ENCODE assay signal across 8 cellular contexts in genomic region chr1:25796807-25797458, GRCh38. TPM values are rescaled to one million over a fixed set of nuclear protein-coding genes. Genes with fewer than 3 reads are reported as not detected.
A peak's percentile ranks its signal among the peaks of the same experiment; 100 is the strongest.
DNase-seq lines count a peak whose midpoint lies in the region; ATAC-seq and TF ChIP-seq lines count a peak whose summit lies in the region.

No MANE protein-coding gene starts in this region.

- peaks cover under 1% of the 10 kb centered on the region for H3K9me3 Mint-ChIP-seq in activated naive CD4-positive, alpha-beta T cell treated with anti-CD3 and anti-CD28 coated beads for 36 hours

- no peak overlapping the region for H2AFZ ChIP-seq in SK-N-SH (ENCODE audit: low read depth)

- no peaks in the 10 kb centered on the region for H3K27me3 Mint-ChIP-seq in activated naive CD4-positive, alpha-beta T cell treated with anti-CD3 and anti-CD28 coated beads for 36 hours (ENCODE audit: low read depth)

- TF ChIP-seq CTCF in SK-N-SH (IDR thresholded peaks at IDR 0.05) = peak; percentile 78
- peak; percentile 70 to 88 (median 78) for TF ChIP-seq CTCF in upper lobe of left lung (IDR thresholded peaks at IDR 0.05)

- DNase-seq in DMS79 treated with DMSO at 0.1 percent for 48 hours (lab: John Stamatoyannopoulos, UW) = peak; percentile 99
- peak; percentile 82 for DNase-seq in NCI-H1092 (lab: John Stamatoyannopoulos, UW)
- DNase-seq in SK-N-SH = peak; percentile 71
- DNase-seq in activated naive CD4-positive, alpha-beta T cell treated with anti-CD3 and anti-CD28 coated beads for 36 hours = peak; percentile 96
- DNase-seq in glomerular endothelial cell (ENCODE audit: extremely low read depth, low read depth, low spot score) = peak; percentile 33
- DNase-seq in posterior vena cava (ENCODE audit: low spot score) = peak; percentile 96
- peak; percentile 33 to 80 for DNase-seq in upper lobe of left lung

- H3K27me3 ChIP-seq in SK-N-SH (ENCODE audit: insufficient read depth) = no peaks in the 10 kb centered on the region
- no peaks in the 10 kb centered on the region for H3K27me3 ChIP-seq in upper lobe of left lung

- no peaks in the 10 kb centered on the region for H3K36me3 ChIP-seq in SK-N-SH (replicated peaks in 1 of 2; ENCODE audit: control insufficient read depth in 1 of 2, insufficient read depth in 2 of 2, low read length in 1 of 2)
- H3K36me3 ChIP-seq in upper lobe of left lung = no peaks in the 10 kb centered on the region

- TF ChIP-seq EP300 in SK-N-SH (IDR thresholded peaks at IDR 0.05; ENCODE audit: borderline replicate concordance in 1 of 2, low read depth in 1 of 2, low read length in 1 of 2) (no peak), upper lobe of left lung (IDR thresholded peaks at IDR 0.05) (no peak)

- no peaks in the 10 kb centered on the region for H3F3A ChIP-seq in SK-N-SH (replicated peaks; ENCODE audit: insufficient read depth)

- no peak overlapping the region for H3K4me2 ChIP-seq in SK-N-SH

- WGBS in SK-N-SH (ENCODE audit: low lambda C conversion rate) = 48% methylated on average over 18 of the region's 19 CpGs
- WGBS in upper lobe of left lung, 2 donors = 2 to 6% methylated on average over 16 to 19 of the region's 19 CpGs

- H3K4me1 ChIP-seq in SK-N-SH (ENCODE audit: control insufficient read depth in 1 of 2, insufficient read depth in 2 of 2, low read depth in 1 of 2, low read length in 1 of 2) (peaks cover 0 to 27% of the 10 kb centered on the region in 2 experiments; a peak in 2 of 4 replicates), upper lobe of left lung (peaks cover 21 to 56% (median 39%) of the 10 kb centered on the region in 4 donors)

- ATAC-seq in upper lobe of left lung (ENCODE audit: low FRiP score in 2 of 2) = peak; percentile 50 to 80
- no peak for ATAC-seq in GM19023 (IDR thresholded peaks at IDR 0.05; ENCODE audit: unreplicated experiment)

- intact Hi-C loops in activated naive CD4-positive, alpha-beta T cell treated with anti-CD3 and anti-CD28 coated beads for 36 hours (cut with micrococcal nuclease) = loop anchor here (1.0 to 5.0 kb wide), 8 partner anchors 22 to 250 kb away; no protein-coding TSS in a partner anchor
- intact Hi-C loops in posterior vena cava (cut with DNase I) = loop anchor here (1.0 to 10.0 kb wide), 5 partner anchors 19 to 188 kb away; partner anchors contain the start of gene MAN1C1 (in 1 of the 2)

- no peak overlapping the region for H3K9ac ChIP-seq in SK-N-SH

- H3K79me2 ChIP-seq in SK-N-SH (ENCODE audit: insufficient read depth) = peaks cover 17% of the 10 kb centered on the region; the same call in 1 of the 2 replicates

- H3K9me3 ChIP-seq in SK-N-SH (no peaks in the 10 kb centered on the region), upper lobe of left lung (no peaks in the 10 kb centered on the region)

- TF ChIP-seq POLR2A in upper lobe of left lung (IDR thresholded peaks at IDR 0.05) = no peak

- POLR2A ChIA-PET in SK-N-SH (lab: Yijun Ruan, JAX) = no interaction called here

- H3K36me3 Mint-ChIP-seq in activated naive CD4-positive, alpha-beta T cell treated with anti-CD3 and anti-CD28 coated beads for 36 hours (ENCODE audit: low read depth) = peaks cover 1% of the 10 kb centered on the region

- H3K27ac ChIP-seq in SK-N-SH (ENCODE audit: low read depth in 2 of 2, low read length in 1 of 2) = no peak overlapping the region
- H3K27ac ChIP-seq in upper lobe of left lung = peak overlapping the region; percentile 14 to 73 (median 41)

- H3K4me3 ChIP-seq in SK-N-SH (ENCODE audit: low read depth in 2 of 2, low read length in 1 of 2) (peak overlapping the region in 1 of 2 experiments; percentile 26; a peak in 1 of 4 replicates), upper lobe of left lung (peak overlapping the region in 2 of 4 donors; percentile 1 to 5)

- peaks cover 58% of the 10 kb centered on the region for H3K4me1 Mint-ChIP-seq in activated naive CD4-positive, alpha-beta T cell treated with anti-CD3 and anti-CD28 coated beads for 36 hours (ENCODE audit: low read depth)

- TF ChIP-seq RAD21 in SK-N-SH (IDR thresholded peaks at IDR 0.05; ENCODE audit: low read length) = peak; percentile 74

- peak overlapping the region; percentile 76 for H3K4me3 Mint-ChIP-seq in activated naive CD4-positive, alpha-beta T cell treated with anti-CD3 and anti-CD28 coated beads for 36 hours

- no peaks in the 10 kb centered on the region for H3K9me2 ChIP-seq in SK-N-SH

- H4K20me1 ChIP-seq in SK-N-SH (ENCODE audit: insufficient read depth) = no peaks in the 10 kb centered on the region

- CTCF ChIA-PET in SK-N-SH (lab: Yijun Ruan, JAX) = interaction anchor here (0.7 to 3.6 kb wide), 18 partner anchors 9 to 224 kb away, joined by 3 to 26 read pairs (median 4); partner anchors contain the start of gene MAN1C1
- CTCF ChIA-PET in activated naive CD4-positive, alpha-beta T cell treated with anti-CD3 and anti-CD28 coated beads for 36 hours (lab: Charles Lee) = interaction anchor here (0.7 to 5.5 kb wide), 21 partner anchors 17 to 293 kb away, joined by 3 to 46 read pairs (median 4); partner anchors contain the start of gene MTFR1L

- peak overlapping the region; percentile 75 for H3K27ac Mint-ChIP-seq in activated naive CD4-positive, alpha-beta T cell treated with anti-CD3 and anti-CD28 coated beads for 36 hours

TF ChIP-seq in SK-N-SH, 30 proteins besides CTCF, POLR2A, EP300 and RAD21:
- no peak for TF ChIP-seq GATA2 (CRISPR knock-in tag; IDR thresholded peaks at IDR 0.05)
- TF ChIP-seq SMC3 (IDR thresholded peaks at IDR 0.05; ENCODE audit: low read depth, low read length) = peak; percentile 63

RNA-seq across cellular contexts. Expression of gene SELENON, which starts 3.1 kb away (rescaled TPM):
- polyA plus RNA-seq in SK-N-SH (2012; rRNA removed) = 32.7 and 56.2 TPM in 2 replicates
- 42.6 and 69.9 TPM in 2 replicates for polyA plus RNA-seq in SK-N-SH (2012; cell fraction: cytosol; rRNA removed)
- polyA plus RNA-seq in SK-N-SH (2012; cell fraction: nucleus; rRNA removed) = 38.4 and 59.7 TPM in 2 replicates
- 10 to 100 TPM; 27.8 to 28.6 TPM for total RNA-seq in activated naive CD4-positive, alpha-beta T cell treated with anti-CD3 and anti-CD28 coated beads for 36 hours
- total RNA-seq in glomerular endothelial cell = 172 and 263 TPM in 2 replicates
- total RNA-seq in posterior vena cava = 10 to 100 TPM; 85.7 to 88.0 TPM
- 10 to 100 TPM; 22.0 to 91.1 (median 60.5) TPM for total RNA-seq in upper lobe of left lung

RNA-seq across cellular contexts. Expression of gene MTFR1L, which starts 22.8 kb away (rescaled TPM):
- 53.6 and 61.2 TPM in 2 replicates for polyA plus RNA-seq in SK-N-SH (2012; rRNA removed)
- polyA plus RNA-seq in SK-N-SH (2012; cell fraction: cytosol; rRNA removed) = 32.7 and 39.0 TPM in 2 replicates
- polyA plus RNA-seq in SK-N-SH (2012; cell fraction: nucleus; rRNA removed) = 205 and 223 TPM in 2 replicates
- total RNA-seq in activated naive CD4-positive, alpha-beta T cell treated with anti-CD3 and anti-CD28 coated beads for 36 hours = 10 to 100 TPM; 22.2 to 23.5 TPM
- total RNA-seq in glomerular endothelial cell (39.0 and 44.0 TPM in 2 replicates), posterior vena cava (10 to 100 TPM; 45.6 to 59.6 TPM), upper lobe of left lung (10 to 100 TPM; 43.2 to 80.7 (median 53.6) TPM)

Comparison
In these comparisons a context has a peak if more than half of its experiments do, and no peak if none do; other contexts are left out.
1. DNase-seq: peak in every context shown above with its lines; median percentile 99 in DMS79 treated with DMSO at 0.1 percent for 48 hours; 96 in activated naive CD4-positive, alpha-beta T cell treated with anti-CD3 and anti-CD28 coated beads for 36 hours; 96 in posterior vena cava; 82 in NCI-H1092; 71 in SK-N-SH; 56 in upper lobe of left lung; 33 in glomerular endothelial cell.
2. H3K27ac ChIP-seq: peak in upper lobe of left lung (4 of 4); none in SK-N-SH (0 of 2).